27 cellular contexts compared by ENCODE assay signal in the genomic region with DNA sequence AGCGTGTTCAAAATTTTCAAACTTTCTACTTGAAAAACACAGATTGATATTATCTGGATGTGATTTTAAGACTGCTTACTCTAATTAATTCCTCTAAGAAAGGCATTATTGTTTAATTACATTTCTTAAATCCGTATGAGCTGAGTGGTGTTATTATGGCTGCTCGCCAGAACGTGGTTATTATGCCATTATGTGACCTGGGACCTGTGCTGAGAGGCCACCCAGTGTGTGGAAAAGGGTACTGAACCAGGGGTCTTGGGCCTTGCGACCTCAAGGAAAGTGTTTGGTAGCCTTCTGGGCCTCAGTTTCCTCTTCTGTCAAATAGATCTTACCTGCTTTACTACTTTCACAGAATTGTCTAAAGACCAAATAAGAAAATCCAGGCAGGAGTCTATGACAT. TPM values are rescaled to one million over a fixed set of nuclear protein-coding genes. Genes with fewer than 3 reads are reported as not detected.
"Had no signal": no experiment of that assay in that cellular context is flagged by ENCODE, and none has a peak within 500 bp of the region (broad histone marks: within the 10 kb centered on the region; RNA-seq: fewer than 3 reads in every experiment).

No MANE protein-coding gene starts in this region.

- H3K4me1 ChIP-seq: adrenal gland, esophagus muscularis mucosa, foreskin keratinocyte, heart right ventricle, left ventricle myocardium inferior, right atrium auricular region, upper lobe of left lung, vagina had no signal

- H3K27ac ChIP-seq: adrenal gland, brain microvascular endothelial cell, esophagus muscularis mucosa, foreskin keratinocyte, heart right ventricle, left ventricle myocardium inferior, right atrium auricular region, upper lobe of left lung, vagina had no signal

- H3K27me3 ChIP-seq: brain microvascular endothelial cell, right atrium auricular region, upper lobe of left lung, vagina had no signal

- DNase-seq: activated CD4-positive, alpha-beta T cell treated with anti-CD3 and anti-CD28 coated beads for 4 hours; activated CD4-positive, alpha-beta T cell treated with anti-CD3 and anti-CD28 coated beads, Interleukin-2, amount 50 U/mL, for 4 hours; activated effector memory CD4-positive, alpha-beta T cell treated with Interleukin-2 at 50 U/mL for 16 hours; activated naive CD4-positive, alpha-beta T cell treated with Interleukin-2 at 50 U/mL for 16 hours; activated T-cell treated with anti-CD3 and anti-CD28 coated beads for 4 hours; activated T-cell treated with anti-CD3 and anti-CD28 coated beads, Interleukin-2, amount 50 U/mL, for 72 hours; adrenal gland; brain microvascular endothelial cell; foreskin keratinocyte; heart right ventricle; kidney glomerular epithelial cell; left ventricle myocardium inferior; mucosa of descending colon; stimulated activated CD4-positive, alpha-beta T cell treated with anti-CD3 and anti-CD28 coated beads, Interleukin-12 subunit alpha, Interleukin-12 subunit beta, amount 100 ng/mL, for 4 hours; stimulated activated CD4-positive, alpha-beta T cell treated with anti-CD3 and anti-CD28 coated beads, Interleukin-4, amount 100 ng/mL, for 1 hour; T-helper 9 cell; upper lobe of left lung had no signal

- H3K4me3 ChIP-seq: adrenal gland, esophagus muscularis mucosa, heart right ventricle, left ventricle myocardium inferior, mucosa of descending colon, right atrium auricular region, upper lobe of left lung, vagina had no signal

- ATAC-seq: activated T-cell treated with anti-CD3 and anti-CD28 coated beads, Interleukin-2, amount 50 U/mL, for 72 hours; foreskin keratinocyte; heart right ventricle; mucosa of descending colon had no signal

- H3K9me3 ChIP-seq: adrenal gland, esophagus muscularis mucosa, heart right ventricle, left ventricle myocardium inferior, mucosa of descending colon, right atrium auricular region, upper lobe of left lung, vagina had no signal

- H3K36me3 ChIP-seq: adrenal gland, brain microvascular endothelial cell, esophagus muscularis mucosa, heart right ventricle, left ventricle myocardium inferior, right atrium auricular region, upper lobe of left lung, vagina had no signal

RNA-seq across cellular contexts. Expression of a gene that starts 15.4 kb away (rescaled TPM):
- total RNA-seq: activated T-cell treated with anti-CD3 and anti-CD28 coated beads, Interleukin-2, amount 50 U/mL, for 72 hours; cardiac septum; foreskin keratinocyte; glomerular endothelial cell; left ventricle myocardium inferior; lung microvascular endothelial cell; mesenteric fat pad; myocyte; natural killer cell treated with Interleukin-12 subunit alpha and Interleukin-12 subunit beta and Interleukin-15 and Interleukin-18, amount 100 ng/mL, for 72 hours; pulmonary artery endothelial cell; upper lobe of left lung had no signal
- polyA plus RNA-seq: foreskin keratinocyte had no signal
